ENCODE assay signal across 1 cellular context in genomic region chr17:50290074-50290702, GRCh38.
TF ChIP-seq lines count a peak whose summit lies in the region.

No MANE protein-coding gene starts in this region.

TF ChIP-seq in HepG2, 621 proteins besides CTCF, POLR2A, EP300 and RAD21 (continues in another document):
- TF ChIP-seq, protein P1, sequence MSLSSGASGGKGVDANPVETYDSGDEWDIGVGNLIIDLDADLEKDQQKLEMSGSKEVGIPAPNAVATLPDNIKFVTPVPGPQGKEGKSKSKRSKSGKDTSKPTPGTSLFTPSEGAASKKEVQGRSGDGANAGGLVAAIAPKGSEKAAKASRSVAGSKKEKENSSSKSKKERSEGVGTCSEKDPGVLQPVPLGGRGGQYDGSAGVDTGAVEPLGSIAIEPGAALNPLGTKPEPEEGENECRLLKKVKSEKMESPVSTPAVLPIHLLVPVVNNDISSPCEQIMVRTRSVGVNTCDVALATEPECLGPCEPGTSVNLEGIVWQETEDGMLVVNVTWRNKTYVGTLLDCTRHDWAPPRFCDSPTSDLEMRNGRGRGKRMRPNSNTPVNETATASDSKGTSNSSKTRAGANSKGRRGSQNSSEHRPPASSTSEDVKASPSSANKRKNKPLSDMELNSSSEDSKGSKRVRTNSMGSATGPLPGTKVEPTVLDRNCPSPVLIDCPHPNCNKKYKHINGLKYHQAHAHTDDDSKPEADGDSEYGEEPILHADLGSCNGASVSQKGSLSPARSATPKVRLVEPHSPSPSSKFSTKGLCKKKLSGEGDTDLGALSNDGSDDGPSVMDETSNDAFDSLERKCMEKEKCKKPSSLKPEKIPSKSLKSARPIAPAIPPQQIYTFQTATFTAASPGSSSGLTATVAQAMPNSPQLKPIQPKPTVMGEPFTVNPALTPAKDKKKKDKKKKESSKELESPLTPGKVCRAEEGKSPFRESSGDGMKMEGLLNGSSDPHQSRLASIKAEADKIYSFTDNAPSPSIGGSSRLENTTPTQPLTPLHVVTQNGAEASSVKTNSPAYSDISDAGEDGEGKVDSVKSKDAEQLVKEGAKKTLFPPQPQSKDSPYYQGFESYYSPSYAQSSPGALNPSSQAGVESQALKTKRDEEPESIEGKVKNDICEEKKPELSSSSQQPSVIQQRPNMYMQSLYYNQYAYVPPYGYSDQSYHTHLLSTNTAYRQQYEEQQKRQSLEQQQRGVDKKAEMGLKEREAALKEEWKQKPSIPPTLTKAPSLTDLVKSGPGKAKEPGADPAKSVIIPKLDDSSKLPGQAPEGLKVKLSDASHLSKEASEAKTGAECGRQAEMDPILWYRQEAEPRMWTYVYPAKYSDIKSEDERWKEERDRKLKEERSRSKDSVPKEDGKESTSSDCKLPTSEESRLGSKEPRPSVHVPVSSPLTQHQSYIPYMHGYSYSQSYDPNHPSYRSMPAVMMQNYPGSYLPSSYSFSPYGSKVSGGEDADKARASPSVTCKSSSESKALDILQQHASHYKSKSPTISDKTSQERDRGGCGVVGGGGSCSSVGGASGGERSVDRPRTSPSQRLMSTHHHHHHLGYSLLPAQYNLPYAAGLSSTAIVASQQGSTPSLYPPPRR (CRISPR knock-in tag; IDR thresholded peaks at IDR 0.05; ENCODE audit: borderline replicate concordance): no peak
- TF ChIP-seq ZBTB43 (CRISPR knock-in tag; conservative IDR thresholded peaks at IDR 0.05) (no peak), ZNF280D (CRISPR knock-in tag; IDR thresholded peaks at IDR 0.05) (no peak), TOPORS (CRISPR knock-in tag; IDR thresholded peaks at IDR 0.05) (no peak), CBX5 (CRISPR knock-in tag; IDR thresholded peaks at IDR 0.05; ENCODE audit: borderline replicate concordance) (peak; percentile 18; the same call in 1 of the 2 replicates), ZFAT (CRISPR knock-in tag; conservative IDR thresholded peaks at IDR 0.05) (no peak), LCORL (IDR thresholded peaks at IDR 0.05) (no peak), LCORL (CRISPR knock-in tag; IDR thresholded peaks at IDR 0.05) (no peak), PITX1 (CRISPR knock-in tag; IDR thresholded peaks at IDR 0.05) (no peak), ZBTB38 (CRISPR knock-in tag; IDR thresholded peaks at IDR 0.05) (no peak), ZBTB25 (CRISPR knock-in tag; IDR thresholded peaks at IDR 0.05) (no peak), ZNF704 (CRISPR knock-in tag; IDR thresholded peaks at IDR 0.05; ENCODE audit: borderline replicate concordance) (no peak), NFATC3 (CRISPR knock-in tag; IDR thresholded peaks at IDR 0.05) (no peak), MYNN (CRISPR knock-in tag; IDR thresholded peaks at IDR 0.05; ENCODE audit: low read depth) (no peak), CEBPG (CRISPR knock-in tag; IDR thresholded peaks at IDR 0.05) (peak; percentile 27; the same call in 1 of the 2 replicates), ARNT (IDR thresholded peaks at IDR 0.05) (no peak), ZNF367 (CRISPR knock-in tag; IDR thresholded peaks at IDR 0.05; ENCODE audit: borderline replicate concordance) (no peak), ZNF558 (CRISPR knock-in tag; IDR thresholded peaks at IDR 0.05; ENCODE audit: borderline replicate concordance) (no peak), XRCC5 (optimal IDR thresholded peaks at IDR 0.05; ENCODE audit: low read length) (no peak), ZNF616 (CRISPR knock-in tag; IDR thresholded peaks at IDR 0.05; ENCODE audit: low read depth) (no peak), ZNF33B (CRISPR knock-in tag; IDR thresholded peaks at IDR 0.05) (no peak), ZSCAN29 (CRISPR knock-in tag; conservative IDR thresholded peaks at IDR 0.05) (no peak), FOSL2 (CRISPR knock-in tag; IDR thresholded peaks at IDR 0.05) (peak; percentile 79), CEBPB (IDR thresholded peaks at IDR 0.05; ENCODE audit: borderline replicate concordance, low read depth, low read length) (peak; percentile 84), ZBTB1 (CRISPR knock-in tag; IDR thresholded peaks at IDR 0.05; ENCODE audit: borderline replicate concordance) (no peak), REPIN1 (CRISPR knock-in tag; IDR thresholded peaks at IDR 0.05; ENCODE audit: borderline replicate concordance, low read depth) (no peak), ZNF12 (CRISPR knock-in tag; IDR thresholded peaks at IDR 0.05) (peak; percentile 51; the same call in 1 of the 2 replicates), ZSCAN25 (CRISPR knock-in tag; IDR thresholded peaks at IDR 0.05) (no peak), ZNF484 (CRISPR knock-in tag; IDR thresholded peaks at IDR 0.05; ENCODE audit: borderline replicate concordance, low read depth) (no peak), LRRFIP1 (CRISPR knock-in tag; conservative IDR thresholded peaks at IDR 0.05) (no peak), TOE1 (CRISPR knock-in tag; IDR thresholded peaks at IDR 0.05) (no peak), ZNF777 (CRISPR knock-in tag; IDR thresholded peaks at IDR 0.05) (no peak), ETV6 (CRISPR knock-in tag; conservative IDR thresholded peaks at IDR 0.05) (no peak), ZNF354B (CRISPR knock-in tag; IDR thresholded peaks at IDR 0.05) (no peak), KDM1A (CRISPR knock-in tag; IDR thresholded peaks at IDR 0.05) (no peak), BORCS8-MEF2B (CRISPR knock-in tag; IDR thresholded peaks at IDR 0.05) (no peak), HBP1 (CRISPR knock-in tag; IDR thresholded peaks at IDR 0.05; ENCODE audit: low read depth) (no peak), JARID2 (CRISPR knock-in tag; IDR thresholded peaks at IDR 0.05; ENCODE audit: insufficient replicate concordance) (no peak), ZIK1 (CRISPR knock-in tag; IDR thresholded peaks at IDR 0.05; ENCODE audit: borderline replicate concordance, low read depth) (no peak)
- TF ChIP-seq, protein P2, sequence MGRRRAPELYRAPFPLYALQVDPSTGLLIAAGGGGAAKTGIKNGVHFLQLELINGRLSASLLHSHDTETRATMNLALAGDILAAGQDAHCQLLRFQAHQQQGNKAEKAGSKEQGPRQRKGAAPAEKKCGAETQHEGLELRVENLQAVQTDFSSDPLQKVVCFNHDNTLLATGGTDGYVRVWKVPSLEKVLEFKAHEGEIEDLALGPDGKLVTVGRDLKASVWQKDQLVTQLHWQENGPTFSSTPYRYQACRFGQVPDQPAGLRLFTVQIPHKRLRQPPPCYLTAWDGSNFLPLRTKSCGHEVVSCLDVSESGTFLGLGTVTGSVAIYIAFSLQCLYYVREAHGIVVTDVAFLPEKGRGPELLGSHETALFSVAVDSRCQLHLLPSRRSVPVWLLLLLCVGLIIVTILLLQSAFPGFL (CRISPR knock-in tag; IDR thresholded peaks at IDR 0.05): no peak
- TF ChIP-seq, protein P3, sequence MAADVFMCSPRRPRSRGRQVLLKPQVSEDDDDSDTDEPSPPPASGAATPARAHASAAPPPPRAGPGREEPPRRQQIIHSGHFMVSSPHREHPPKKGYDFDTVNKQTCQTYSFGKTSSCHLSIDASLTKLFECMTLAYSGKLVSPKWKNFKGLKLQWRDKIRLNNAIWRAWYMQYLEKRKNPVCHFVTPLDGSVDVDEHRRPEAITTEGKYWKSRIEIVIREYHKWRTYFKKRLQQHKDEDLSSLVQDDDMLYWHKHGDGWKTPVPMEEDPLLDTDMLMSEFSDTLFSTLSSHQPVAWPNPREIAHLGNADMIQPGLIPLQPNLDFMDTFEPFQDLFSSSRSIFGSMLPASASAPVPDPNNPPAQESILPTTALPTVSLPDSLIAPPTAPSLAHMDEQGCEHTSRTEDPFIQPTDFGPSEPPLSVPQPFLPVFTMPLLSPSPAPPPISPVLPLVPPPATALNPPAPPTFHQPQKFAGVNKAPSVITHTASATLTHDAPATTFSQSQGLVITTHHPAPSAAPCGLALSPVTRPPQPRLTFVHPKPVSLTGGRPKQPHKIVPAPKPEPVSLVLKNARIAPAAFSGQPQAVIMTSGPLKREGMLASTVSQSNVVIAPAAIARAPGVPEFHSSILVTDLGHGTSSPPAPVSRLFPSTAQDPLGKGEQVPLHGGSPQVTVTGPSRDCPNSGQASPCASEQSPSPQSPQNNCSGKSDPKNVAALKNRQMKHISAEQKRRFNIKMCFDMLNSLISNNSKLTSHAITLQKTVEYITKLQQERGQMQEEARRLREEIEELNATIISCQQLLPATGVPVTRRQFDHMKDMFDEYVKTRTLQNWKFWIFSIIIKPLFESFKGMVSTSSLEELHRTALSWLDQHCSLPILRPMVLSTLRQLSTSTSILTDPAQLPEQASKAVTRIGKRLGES (CRISPR knock-in tag; IDR thresholded peaks at IDR 0.05; ENCODE audit: borderline replicate concordance): no peak
- TF ChIP-seq, protein P4, sequence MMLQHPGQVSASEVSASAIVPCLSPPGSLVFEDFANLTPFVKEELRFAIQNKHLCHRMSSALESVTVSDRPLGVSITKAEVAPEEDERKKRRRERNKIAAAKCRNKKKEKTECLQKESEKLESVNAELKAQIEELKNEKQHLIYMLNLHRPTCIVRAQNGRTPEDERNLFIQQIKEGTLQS (CRISPR knock-in tag; IDR thresholded peaks at IDR 0.05): no peak
- TF ChIP-seq, protein P5, sequence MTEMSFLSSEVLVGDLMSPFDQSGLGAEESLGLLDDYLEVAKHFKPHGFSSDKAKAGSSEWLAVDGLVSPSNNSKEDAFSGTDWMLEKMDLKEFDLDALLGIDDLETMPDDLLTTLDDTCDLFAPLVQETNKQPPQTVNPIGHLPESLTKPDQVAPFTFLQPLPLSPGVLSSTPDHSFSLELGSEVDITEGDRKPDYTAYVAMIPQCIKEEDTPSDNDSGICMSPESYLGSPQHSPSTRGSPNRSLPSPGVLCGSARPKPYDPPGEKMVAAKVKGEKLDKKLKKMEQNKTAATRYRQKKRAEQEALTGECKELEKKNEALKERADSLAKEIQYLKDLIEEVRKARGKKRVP (CRISPR knock-in tag; IDR thresholded peaks at IDR 0.05): peak in 1 of 2 experiments; percentile 95; a peak in 2 of 4 replicates
